ENCODE assay signal across 10 cellular contexts in genomic region chr7:25879799-25880198, GRCh38.
"Had no signal": no experiment of that assay in that cellular context is flagged by ENCODE, and none has a peak within 500 bp of the region (broad histone marks: within the 10 kb centered on the region; RNA-seq: fewer than 3 reads in every experiment).

No MANE protein-coding gene starts in this region.

- H3K4me1 ChIP-seq: HAP-1 had no signal

- ATAC-seq: HCT116, HepG2 had no signal

- FAIRE-seq: HepG2 had no signal

- H3K36me3 ChIP-seq: HAP-1 had no signal

- H3K9ac ChIP-seq: GM23248, KMS-11 had no signal

- H3K27ac ChIP-seq: GM23248, HL-60, KMS-11 had no signal

- H3K4me2 ChIP-seq: KMS-11 had no signal

- H3K4me3 ChIP-seq: GM23248, HAP-1 had no signal

- H2AFZ ChIP-seq: GM23248 had no signal

- DNase-seq: GM23248, GOT3, H7, HFFc6, KBM-7 had no signal

- H3K9me3 ChIP-seq: HAP-1 had no signal
